16 cellular contexts compared by ENCODE assay signal in the genomic region with DNA sequence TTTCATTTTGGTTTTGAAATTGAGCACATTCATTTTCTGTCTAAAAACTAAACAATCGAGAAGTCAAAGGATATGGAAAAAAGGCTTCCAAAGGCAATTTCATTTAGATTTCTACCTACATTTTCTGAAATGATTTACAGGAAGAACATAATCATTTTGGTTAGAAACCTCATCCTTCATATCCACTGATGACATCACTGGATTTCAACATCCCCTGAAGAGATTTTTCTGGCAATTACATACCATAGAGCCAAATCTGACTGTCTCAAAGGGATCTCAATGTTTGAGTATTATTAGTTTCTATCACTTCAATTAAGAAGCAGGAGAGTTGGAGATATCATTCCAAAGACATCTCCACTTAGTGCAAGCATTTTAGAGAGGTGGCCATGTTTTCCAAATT.
DNase-seq lines count a peak whose midpoint lies in the region; ATAC-seq, FAIRE-seq and TF ChIP-seq lines count a peak whose summit lies in the region.
"Had no signal": no experiment of that assay in that cellular context is flagged by ENCODE, and none has a peak within 500 bp of the region (broad histone marks: within the 10 kb centered on the region; RNA-seq: fewer than 3 reads in every experiment).

No MANE protein-coding gene starts in this region.

- no peak overlapping the region for H2AFZ ChIP-seq in ACC112 (ENCODE audit: low read length, unreplicated experiment)
- H2AFZ ChIP-seq: parathyroid adenoma had no signal

- no peak for ATAC-seq in activated naive CD8-positive, alpha-beta T cell treated with anti-CD3 and anti-CD28 coated beads, Interleukin-2, amount 10 ng/mL, durations not matched to agents 7 days and 5 days (ENCODE audit: low read depth)
- ATAC-seq: K562, Panc1 had no signal

- H3K27ac Mint-ChIP-seq in activated naive CD8-positive, alpha-beta T cell treated with anti-CD3 and anti-CD28 coated beads, Interleukin-2, amount 10 ng/mL, durations not matched to agents 7 days and 5 days = peak overlapping the region; percentile 94
- H3K27ac Mint-ChIP-seq: B cell had no signal

- DNase-seq in HCEC 1CT (peak; percentile 30), fibroblast of pulmonary artery (ENCODE audit: low read depth) (peak; percentile 65), thyroid gland (no peak), inferior parietal cortex (ENCODE audit: extremely low spot score) (no peak), kidney (no peak)
- DNase-seq in activated naive CD8-positive, alpha-beta T cell treated with anti-CD3 and anti-CD28 coated beads, Interleukin-2, amount 10 ng/mL, durations not matched to agents 7 days and 5 days = no peak
- no peak for DNase-seq in activated CD8-positive, alpha-beta memory T cell treated with anti-CD3 and anti-CD28 coated beads, Interleukin-2, amount 50 U/mL, for 4 hours
- DNase-seq: effector CD8-positive, alpha-beta T cell; glutamatergic neuron; H7; stimulated activated CD4-positive, alpha-beta T cell treated with anti-CD3 and anti-CD28 coated beads, Interleukin-12 subunit alpha, Interleukin-12 subunit beta, amount 100 ng/mL, for 4 hours had no signal

- TF ChIP-seq CTCF in fibroblast of pulmonary artery (IDR thresholded peaks at IDR 0.05; ENCODE audit: low read length, missing control alignments) (no peak), thyroid gland (IDR thresholded peaks at IDR 0.05) (no peak), kidney (IDR thresholded peaks at IDR 0.05; ENCODE audit: borderline replicate concordance, extremely low read depth, insufficient read depth) (no peak)

- TF ChIP-seq POLR2A in thyroid gland (IDR thresholded peaks at IDR 0.05) = no peak

- H3K9ac ChIP-seq in kidney (ENCODE audit: low read length in 2 of 2) = no peak overlapping the region
- H3K9ac ChIP-seq: parathyroid adenoma had no signal

- H3K4me3 Mint-ChIP-seq in activated naive CD8-positive, alpha-beta T cell treated with anti-CD3 and anti-CD28 coated beads, Interleukin-2, amount 10 ng/mL, durations not matched to agents 7 days and 5 days = no peak overlapping the region
- H3K4me3 Mint-ChIP-seq: B cell had no signal

- H3K27me3 Mint-ChIP-seq in activated naive CD8-positive, alpha-beta T cell treated with anti-CD3 and anti-CD28 coated beads, Interleukin-2, amount 10 ng/mL, durations not matched to agents 7 days and 5 days = no peaks in the 10 kb centered on the region
- H3K27me3 Mint-ChIP-seq: B cell had no signal

- H3K4me1 Mint-ChIP-seq in activated naive CD8-positive, alpha-beta T cell treated with anti-CD3 and anti-CD28 coated beads, Interleukin-2, amount 10 ng/mL, durations not matched to agents 7 days and 5 days = peaks cover 40% of the 10 kb centered on the region
- H3K4me1 Mint-ChIP-seq: B cell had no signal

- H3K27me3 ChIP-seq in ACC112 (ENCODE audit: insufficient read depth, low read length) = no peaks in the 10 kb centered on the region
- H3K27me3 ChIP-seq in thyroid gland = no peaks in the 10 kb centered on the region

- WGBS in thyroid gland, 2 donors = 98% methylated on average over 1 of the region's 1 CpG

- no peaks in the 10 kb centered on the region for H3K9me3 Mint-ChIP-seq in activated naive CD8-positive, alpha-beta T cell treated with anti-CD3 and anti-CD28 coated beads, Interleukin-2, amount 10 ng/mL, durations not matched to agents 7 days and 5 days

- no peaks in the 10 kb centered on the region for H3K79me2 ChIP-seq in ACC112 (ENCODE audit: control insufficient read depth, insufficient read depth, low read length, unreplicated experiment)
- H3K79me2 ChIP-seq: parathyroid adenoma had no signal

- FAIRE-seq in kidney (lab: Jason Lieb, UNC) = no peak
- FAIRE-seq: K562 had no signal

- H3K27ac ChIP-seq in ACC112 (ENCODE audit: low read depth, low read length) (peak overlapping the region; percentile 37), thyroid gland (no peak overlapping the region), kidney (ENCODE audit: low read depth in 2 of 2, low read length in 2 of 2) (no peak overlapping the region)
- H3K27ac ChIP-seq: parathyroid adenoma had no signal

- POLR2A ChIA-PET in activated naive CD8-positive, alpha-beta T cell treated with anti-CD3 and anti-CD28 coated beads, Interleukin-2, amount 10 ng/mL, durations not matched to agents 7 days and 5 days (lab: Charles Lee) = interaction anchor here (0.6 kb wide), 1 partner anchor 42 kb away, joined by 3 read pairs; no protein-coding TSS in a partner anchor

- H3K36me3 ChIP-seq in ACC112 (ENCODE audit: insufficient read depth, low read length) = no peaks in the 10 kb centered on the region
- no peaks in the 10 kb centered on the region for H3K36me3 ChIP-seq in thyroid gland
- H3K36me3 ChIP-seq in kidney (ENCODE audit: control insufficient read depth in 1 of 2, insufficient read depth in 2 of 2, low read length in 2 of 2) = peaks cover 4 to 16% of the 10 kb centered on the region in 2 donors

- no peak overlapping the region for H3K4me3 ChIP-seq in ACC112 (ENCODE audit: low read depth, low read length)
- no peak overlapping the region for H3K4me3 ChIP-seq in fibroblast of pulmonary artery (replicated peaks; ENCODE audit: low read depth, low read length)
- no peak overlapping the region for H3K4me3 ChIP-seq in thyroid gland (replicated peaks in 1 of 3)
- H3K4me3 ChIP-seq in kidney (ENCODE audit: low read length in 2 of 2) = no peak overlapping the region
- H3K4me3 ChIP-seq: K562 had no signal

- H3K4me1 ChIP-seq in ACC112 (ENCODE audit: control insufficient read depth, insufficient read depth, low read length, unreplicated experiment) = peaks cover 21% of the 10 kb centered on the region
- peaks cover 0 to 6% of the 10 kb centered on the region in 2 donors for H3K4me1 ChIP-seq in thyroid gland
- no peaks in the 10 kb centered on the region for H3K4me1 ChIP-seq in kidney (ENCODE audit: control insufficient read depth in 1 of 2, insufficient read depth in 1 of 2, low read depth in 1 of 2, low read length in 2 of 2)
- H3K4me1 ChIP-seq: parathyroid adenoma had no signal

- intact Hi-C loops in thyroid gland (cut with DNase I) (no loop called here), kidney (cut with DNase I) (no loop called here)

- no peaks in the 10 kb centered on the region for H3K9me3 ChIP-seq in thyroid gland
- H3K9me3 ChIP-seq in kidney (ENCODE audit: control insufficient read depth in 1 of 2, low read length in 2 of 2) = no peaks in the 10 kb centered on the region

- no peaks in the 10 kb centered on the region for H3K36me3 Mint-ChIP-seq in activated naive CD8-positive, alpha-beta T cell treated with anti-CD3 and anti-CD28 coated beads, Interleukin-2, amount 10 ng/mL, durations not matched to agents 7 days and 5 days

Comparison
In these comparisons a context has a peak if more than half of its experiments do, and no peak if none do; other contexts are left out.
1. DNase-seq: peak in HCEC 1CT (single experiment) and fibroblast of pulmonary artery (single experiment); none in activated naive CD8-positive, alpha-beta T cell treated with anti-CD3 and anti-CD28 coated beads, Interleukin-2, amount 10 ng/mL, durations not matched to agents 7 days and 5 days (single experiment), thyroid gland (0 of 2), inferior parietal cortex (single experiment), activated CD8-positive, alpha-beta memory T cell treated with anti-CD3 and anti-CD28 coated beads, Interleukin-2, amount 50 U/mL, for 4 hours (single experiment) and kidney (single experiment).